8 cellular contexts compared by ENCODE assay signal in genomic region chr17:32444301-32445074, GRCh38. TPM values are rescaled to one million over a fixed set of nuclear protein-coding genes. Genes with fewer than 3 reads are reported as not detected.
A peak's percentile ranks its signal among the peaks of the same experiment; 100 is the strongest.
DNase-seq lines count a peak whose midpoint lies in the region; ATAC-seq and TF ChIP-seq lines count a peak whose summit lies in the region.

PSMD11 (plus strand) TSS chr17:32444510; CDS start chr17:32444524, 14 bp downstream.

- peak; percentile 68 for ATAC-seq in GM18499 (IDR thresholded peaks at IDR 0.05; ENCODE audit: insufficient read depth, unreplicated experiment)
- peak; percentile 89 for ATAC-seq in HG02943 (IDR thresholded peaks at IDR 0.05; ENCODE audit: low read depth, unreplicated experiment)
- ATAC-seq in right cardiac atrium = peak; percentile 98

- under 1% methylated on average over 74 of the region's 74 CpGs for WGBS in right cardiac atrium

- H3K4me1 Mint-ChIP-seq in T-helper 2 cell treated with Interferon-gamma antibody and Interleukin-4, amounts not matched to agents 5 μg/mL and 100 μg/mL, for 36 hours (ENCODE audit: low read depth) = peaks cover 35% of the 10 kb centered on the region

- peak within 1 kb of the TSS; percentile 81 to 83 for H3K27ac ChIP-seq in ascending aorta
- H3K27ac ChIP-seq in right cardiac atrium (ENCODE audit: low read length) = peak within 1 kb of the TSS; percentile 54
- peak within 1 kb of the TSS; percentile 81 for H3K27ac ChIP-seq in vagina

- peak; percentile 83 to 95 (median 95) for TF ChIP-seq CTCF in ascending aorta (IDR thresholded peaks at IDR 0.05)
- peak in 2 of 3 experiments; percentile 79 to 82 for TF ChIP-seq CTCF in vagina (IDR thresholded peaks at IDR 0.05)

- H3K27ac Mint-ChIP-seq in T-helper 2 cell treated with Interferon-gamma antibody and Interleukin-4, amounts not matched to agents 5 μg/mL and 100 μg/mL, for 36 hours = peak within 1 kb of the TSS; percentile 85

- DNase-seq in NCI-H187 treated with DMSO at 0.1 percent for 48 hours (lab: John Stamatoyannopoulos, UW) (peak; percentile 62), ascending aorta (ENCODE audit: low spot score in 2 of 2) (peak; percentile 93 to 99), right cardiac atrium (peak; percentile 99 to 100 (median 99)), putamen (ENCODE audit: low spot score) (peak; percentile 95), vagina (ENCODE audit: extremely low spot score in 2 of 2) (peak in 1 of 2 donors; percentile 91)
- peak; percentile 98 for DNase-seq in T-helper 2 cell treated with Interferon-gamma antibody and Interleukin-4, amounts not matched to agents 5 μg/mL and 100 μg/mL, for 36 hours (ENCODE audit: low spot score)

- H3K9me3 Mint-ChIP-seq in T-helper 2 cell treated with Interferon-gamma antibody and Interleukin-4, amounts not matched to agents 5 μg/mL and 100 μg/mL, for 36 hours = no peaks in the 10 kb centered on the region

- peaks cover 23% of the 10 kb centered on the region for H3K36me3 Mint-ChIP-seq in T-helper 2 cell treated with Interferon-gamma antibody and Interleukin-4, amounts not matched to agents 5 μg/mL and 100 μg/mL, for 36 hours (ENCODE audit: low read depth)

- H3K27me3 ChIP-seq in ascending aorta (no peaks in the 10 kb centered on the region), right cardiac atrium (ENCODE audit: control insufficient read depth, insufficient read depth) (no peaks in the 10 kb centered on the region), vagina (no peaks in the 10 kb centered on the region)

- H3K9me3 ChIP-seq in ascending aorta = no peaks in the 10 kb centered on the region
- H3K9me3 ChIP-seq in right cardiac atrium (ENCODE audit: control insufficient read depth, low read length) = no peaks in the 10 kb centered on the region
- no peaks in the 10 kb centered on the region for H3K9me3 ChIP-seq in vagina

- H3K4me3 ChIP-seq in ascending aorta (peak within 1 kb of the TSS; percentile 94 to 99), right cardiac atrium (ENCODE audit: low read length) (peak within 1 kb of the TSS; percentile 98), vagina (peak within 1 kb of the TSS; percentile 72 to 99)

- H3K4me1 ChIP-seq in ascending aorta = peaks cover 9 to 10% of the 10 kb centered on the region in 2 donors
- no peaks in the 10 kb centered on the region for H3K4me1 ChIP-seq in right cardiac atrium (ENCODE audit: control insufficient read depth, insufficient read depth, low read length)
- peaks cover 28% of the 10 kb centered on the region for H3K4me1 ChIP-seq in vagina

- intact Hi-C loops in ascending aorta (cut with DNase I) = no loop called here
- intact Hi-C loops in right cardiac atrium (cut with DNase I) = no loop called here
- intact Hi-C loops in vagina (cut with DNase I) = no loop called here

- peak within 1 kb of the TSS; percentile 90 for H3K4me3 Mint-ChIP-seq in T-helper 2 cell treated with Interferon-gamma antibody and Interleukin-4, amounts not matched to agents 5 μg/mL and 100 μg/mL, for 36 hours

- H3K36me3 ChIP-seq in ascending aorta (peaks cover 13 to 14% of the 10 kb centered on the region in 2 donors), vagina (peaks cover 0 to 14% of the 10 kb centered on the region in 2 donors)

- H3K27me3 Mint-ChIP-seq in T-helper 2 cell treated with Interferon-gamma antibody and Interleukin-4, amounts not matched to agents 5 μg/mL and 100 μg/mL, for 36 hours (ENCODE audit: low read depth) = peaks cover 13% of the 10 kb centered on the region

- peak in 1 of 2 donors; percentile 28 for TF ChIP-seq POLR2A in vagina (IDR thresholded peaks at IDR 0.05)

RNA-seq across cellular contexts. Expression of gene PSMD11, which starts in this region (rescaled TPM):
- total RNA-seq in ascending aorta (6.3 TPM), right cardiac atrium (10 to 100 TPM; 55.0 to 79.1 (median 64.4) TPM), vagina (46.9 TPM)
- 50.8 TPM for polyA plus RNA-seq in right cardiac atrium
